14 cellular contexts compared by ENCODE assay signal in genomic region chr21:46093668-46094400, GRCh38. TPM values are rescaled to one million over a fixed set of nuclear protein-coding genes. Genes with fewer than 3 reads are reported as not detected.
DNase-seq lines count a peak whose midpoint lies in the region; FAIRE-seq and TF ChIP-seq lines count a peak whose summit lies in the region.
"Had no signal": no experiment of that assay in that cellular context is flagged by ENCODE, and none has a peak within 500 bp of the region (broad histone marks: within the 10 kb centered on the region; RNA-seq: fewer than 3 reads in every experiment).

No MANE protein-coding gene starts in this region.

- intact Hi-C loops in kidney (cut with DNase I), result no loop called here

- peaks cover 6% of the 10 kb centered on the region for H3K79me2 ChIP-seq in GM23248 (ENCODE audit: insufficient read depth)
- peaks cover 41% of the 10 kb centered on the region for H3K79me2 ChIP-seq in smooth muscle cell (ENCODE audit: low read depth)

- no peak overlapping the region for H3K4me3 ChIP-seq in GM23248
- H3K4me3 ChIP-seq in kidney (ENCODE audit: low read length in 2 of 2), result no peak overlapping the region
- H3K4me3 ChIP-seq in smooth muscle cell, result no peak overlapping the region
- H3K4me3 ChIP-seq: adrenal gland, psoas muscle had no signal

- H3K27me3 ChIP-seq in GM23248 (replicated peaks; ENCODE audit: insufficient read depth) (no peaks in the 10 kb centered on the region), smooth muscle cell (ENCODE audit: low read depth) (no peaks in the 10 kb centered on the region)

- no peaks in the 10 kb centered on the region for H3K36me3 ChIP-seq in GM23248 (ENCODE audit: low read depth)
- no peaks in the 10 kb centered on the region for H3K36me3 ChIP-seq in kidney (ENCODE audit: control insufficient read depth in 1 of 2, insufficient read depth in 2 of 2, low read length in 2 of 2)
- H3K36me3 ChIP-seq in smooth muscle cell (ENCODE audit: low read depth), result no peaks in the 10 kb centered on the region
- H3K36me3 ChIP-seq: adrenal gland had no signal

- WGBS in GM23248 (ENCODE audit: low coverage in 1 of 2, low lambda C conversion rate in 2 of 2, missing lambda C conversion rate in 2 of 2), 2 experiments, result 75 to 77% methylated on average over 11 of the region's 11 CpGs
- 97% methylated on average over 11 of the region's 11 CpGs for WGBS in smooth muscle cell (ENCODE audit: low lambda C conversion rate)

- H3K9me2 ChIP-seq in GM23248 (ENCODE audit: insufficient read depth), result no peaks in the 10 kb centered on the region

- H3K9me3 ChIP-seq in GM23248 (ENCODE audit: low read depth), result no peaks in the 10 kb centered on the region
- no peaks in the 10 kb centered on the region for H3K9me3 ChIP-seq in kidney (ENCODE audit: control insufficient read depth in 1 of 2, low read length in 2 of 2)
- H3K9me3 ChIP-seq in smooth muscle cell (replicated peaks; ENCODE audit: low read depth), result peaks cover 1% of the 10 kb centered on the region
- H3K9me3 ChIP-seq: adrenal gland, psoas muscle had no signal

- in situ Hi-C loops in GM23248 (cut with MboI), result no loop called here

- H3K9ac ChIP-seq in GM23248 (peak overlapping the region; percentile 94), kidney (ENCODE audit: low read length in 2 of 2) (no peak overlapping the region), smooth muscle cell (ENCODE audit: low read depth) (peak overlapping the region; percentile 25)

- H3K4me2 ChIP-seq in GM23248 (ENCODE audit: unreplicated experiment) (no peak overlapping the region), smooth muscle cell (no peak overlapping the region)

- H2AFZ ChIP-seq in GM23248 (no peak overlapping the region), smooth muscle cell (ENCODE audit: low read depth) (no peak overlapping the region)

- TF ChIP-seq CTCF in kidney (IDR thresholded peaks at IDR 0.05; ENCODE audit: borderline replicate concordance, extremely low read depth, insufficient read depth), result no peak
- no peak for TF ChIP-seq CTCF in smooth muscle cell (IDR thresholded peaks at IDR 0.05; ENCODE audit: borderline replicate concordance, insufficient read depth, poor library complexity, severe bottlenecking)

- FAIRE-seq in kidney (lab: Jason Lieb, UNC), result no peak

- H4K20me1 ChIP-seq in GM23248 (ENCODE audit: insufficient read depth) (no peaks in the 10 kb centered on the region), smooth muscle cell (ENCODE audit: low read depth) (peaks cover 3% of the 10 kb centered on the region)

- H3F3A ChIP-seq in GM23248 (ENCODE audit: insufficient read depth) (peaks cover 34% of the 10 kb centered on the region), smooth muscle cell (ENCODE audit: low read depth) (peaks cover 13% of the 10 kb centered on the region)

- H3K27ac ChIP-seq in GM23248, result peak overlapping the region; percentile 99
- no peak overlapping the region for H3K27ac ChIP-seq in kidney (ENCODE audit: low read depth in 2 of 2, low read length in 2 of 2)
- H3K27ac ChIP-seq in smooth muscle cell (ENCODE audit: low read depth), result peak overlapping the region; percentile 88

- peaks cover 18% of the 10 kb centered on the region for H3K4me1 ChIP-seq in GM23248 (ENCODE audit: insufficient read depth)
- H3K4me1 ChIP-seq in kidney (ENCODE audit: control insufficient read depth in 1 of 2, insufficient read depth in 1 of 2, low read depth in 1 of 2, low read length in 2 of 2), result no peaks in the 10 kb centered on the region
- H3K4me1 ChIP-seq in smooth muscle cell (ENCODE audit: low read depth), result peaks cover 4% of the 10 kb centered on the region
- H3K4me1 ChIP-seq: adrenal gland had no signal

- DNase-seq in GM23248, result no peak
- DNase-seq in activated CD8-positive, alpha-beta memory T cell treated with anti-CD3 and anti-CD28 coated beads, Interleukin-2, amount 50 U/mL, for 48 hours, result peak; percentile 46
- peak; percentile 55 for DNase-seq in kidney
- no peak for DNase-seq in smooth muscle cell (lab: John Stamatoyannopoulos, UW; ENCODE audit: unreplicated experiment)
- DNase-seq in NAMALWA (ENCODE audit: low spot score), result no peak
- DNase-seq in amygdala (lab: John Stamatoyannopoulos, UW), result no peak
- no peak for DNase-seq in DMS79 treated with DMSO at 0.1 percent for 48 hours (lab: John Stamatoyannopoulos, UW)
- DNase-seq in NCI-H1436 (lab: John Stamatoyannopoulos, UW), result no peak
- DNase-seq: NCI-H2107; stimulated activated CD4-positive, alpha-beta T cell treated with anti-CD3 and anti-CD28 coated beads, Interleukin-2, amount 100 ng/mL, for 48 hours; stimulated activated naive B cell treated with anti-CD40 and anti-IgM and Interleukin-4, amounts not matched to agents 10 μg/mL and 1 μg/mL and 100 μg/mL, for 72 hours had no signal

RNA-seq across cellular contexts. Expression of gene COL6A2, which starts 4.1 kb away (rescaled TPM):
- 1,939 and 2,103 TPM in 2 replicates for total RNA-seq in GM23248 (2014; rRNA removed; shearing (Covaris generic))
- 650 and 676 TPM in 2 replicates for polyA plus RNA-seq in GM23248 (2016; fragmentation: Nextera tagmentation; extraction: Ambion mirVana)
- total RNA-seq in kidney, result 174 TPM
- 52.4 TPM for polyA plus RNA-seq in kidney (ENCODE audit: insufficient read depth, low read depth, low replicate concordance)
- total RNA-seq in smooth muscle cell, result 1,570 and 1,698 TPM in 2 replicates
- 2,969 and 4,089 TPM in 2 replicates for polyA plus RNA-seq in smooth muscle cell
- polyA plus RNA-seq: CD14-positive monocyte had no signal

Comparison
In these comparisons a context has a peak if more than half of its experiments do, and no peak if none do; other contexts are left out.
1. DNase-seq: peak in activated CD8-positive, alpha-beta memory T cell treated with anti-CD3 and anti-CD28 coated beads, Interleukin-2, amount 50 U/mL, for 48 hours (single experiment) and kidney (single experiment); none in GM23248 (single experiment), smooth muscle cell (single experiment), NAMALWA (single experiment), amygdala (0 of 56), DMS79 treated with DMSO at 0.1 percent for 48 hours (single experiment) and NCI-H1436 (single experiment).
2. H3K27ac ChIP-seq: peak in GM23248 (single experiment) and smooth muscle cell (single experiment); none in kidney (0 of 2).
3. H3K9ac ChIP-seq: peak in GM23248 (single experiment) and smooth muscle cell (single experiment); none in kidney (0 of 2).